Comparison of ENCODE assay signal across 16 cellular contexts in the genomic region with DNA sequence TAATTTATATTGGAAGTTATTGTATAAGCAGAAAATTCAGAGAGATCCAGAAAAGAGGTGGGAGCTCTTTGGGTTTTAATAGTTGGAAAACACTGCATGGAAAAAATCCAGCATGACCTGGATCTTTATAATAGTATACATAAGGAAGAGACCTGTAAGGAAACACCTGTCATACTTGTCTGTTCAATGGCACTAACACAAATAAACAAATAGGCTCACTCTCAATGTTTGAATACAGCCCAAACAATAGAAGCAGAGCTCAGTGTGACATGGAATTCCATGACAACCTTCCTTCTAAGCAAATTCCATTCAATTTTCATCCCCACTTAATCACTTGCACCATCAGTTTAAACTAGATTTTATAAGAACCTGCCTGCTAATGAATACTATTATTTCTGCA. TPM values are rescaled to one million over a fixed set of nuclear protein-coding genes. Genes with fewer than 3 reads are reported as not detected.
DNase-seq lines count a peak whose midpoint lies in the region; FAIRE-seq and TF ChIP-seq lines count a peak whose summit lies in the region.
"Had no signal": no experiment of that assay in that cellular context is flagged by ENCODE, and none has a peak within 500 bp of the region (broad histone marks: within the 10 kb centered on the region; RNA-seq: fewer than 3 reads in every experiment).

No MANE protein-coding gene starts in this region.

- H3K36me3 Mint-ChIP-seq in activated naive CD8-positive, alpha-beta T cell treated with anti-CD3 and anti-CD28 coated beads for 36 hours: no peaks in the 10 kb centered on the region

- no peak overlapping the region for H3K4me3 ChIP-seq in LNCaP clone FGC (ENCODE audit: low read depth, low read length)
- H3K4me3 ChIP-seq: A549, HAP-1, SJCRH30 had no signal

- TF ChIP-seq CTCF in D721Med (IDR thresholded peaks at IDR 0.05; ENCODE audit: insufficient read depth, missing control alignments): no peak
- no peak for TF ChIP-seq CTCF in LNCaP clone FGC (IDR thresholded peaks at IDR 0.05; ENCODE audit: control insufficient read depth, extremely low read depth, insufficient read depth)

- no peak overlapping the region for H3K4me3 Mint-ChIP-seq in activated naive CD8-positive, alpha-beta T cell treated with anti-CD3 and anti-CD28 coated beads for 36 hours

- peaks cover 3% of the 10 kb centered on the region for H3K4me1 Mint-ChIP-seq in activated naive CD8-positive, alpha-beta T cell treated with anti-CD3 and anti-CD28 coated beads for 36 hours

- H3K27me3 Mint-ChIP-seq in activated naive CD8-positive, alpha-beta T cell treated with anti-CD3 and anti-CD28 coated beads for 36 hours: peaks cover 10% of the 10 kb centered on the region

- no peak for DNase-seq in D721Med (ENCODE audit: insufficient read length, low spot score)
- peak; percentile 85 for DNase-seq in LNCaP clone FGC (ENCODE audit: low read depth)
- DNase-seq in NCI-H345 treated with DMSO at 0.1 percent for 48 hours (lab: John Stamatoyannopoulos, UW; ENCODE audit: unreplicated experiment): peak; percentile 25
- DNase-seq in dermis microvascular lymphatic vessel endothelial cell (ENCODE audit: low read depth in 2 of 2): peak; percentile 15 to 23
- no peak for DNase-seq in Kasumi-1 (lab: John Stamatoyannopoulos, UW)
- DNase-seq in activated naive CD8-positive, alpha-beta T cell treated with anti-CD3 and anti-CD28 coated beads for 36 hours: no peak
- DNase-seq in SIG-M5 (lab: John Stamatoyannopoulos, UW): no peak
- DNase-seq: C1 segment of cervical spinal cord; MV-4-11; NCI-H446; NK-92 treated with Interleukin-12 subunit alpha and Interleukin-12 subunit beta, amount 100 ng/mL, for 24 hours; RPMI8226; T-helper 2 cell had no signal

- H3K27ac Mint-ChIP-seq in activated naive CD8-positive, alpha-beta T cell treated with anti-CD3 and anti-CD28 coated beads for 36 hours: no peak overlapping the region

- H3K9me3 Mint-ChIP-seq in activated naive CD8-positive, alpha-beta T cell treated with anti-CD3 and anti-CD28 coated beads for 36 hours: no peaks in the 10 kb centered on the region

- peak; percentile 29 for FAIRE-seq in D721Med (lab: Jason Lieb, UNC)
- FAIRE-seq: A549 had no signal

RNA-seq across cellular contexts. Expression of gene CISD1, which starts 31.7 kb away (rescaled TPM):
- total RNA-seq in dermis microvascular lymphatic vessel endothelial cell: 20.3 and 26.0 TPM in 2 replicates
- total RNA-seq in activated naive CD8-positive, alpha-beta T cell treated with anti-CD3 and anti-CD28 coated beads for 36 hours: 10 to 100 TPM; 65.0 to 65.4 TPM

RNA-seq across cellular contexts. Expression of gene IPMK, which starts 33.0 kb away (rescaled TPM):
- total RNA-seq in dermis microvascular lymphatic vessel endothelial cell: 5.6 and 6.0 TPM in 2 replicates
- total RNA-seq in activated naive CD8-positive, alpha-beta T cell treated with anti-CD3 and anti-CD28 coated beads for 36 hours: 10 to 100 TPM; 10.1 to 10.3 TPM

RNA-seq across cellular contexts. Expression of gene UBE2D1, which starts 34.1 kb away (rescaled TPM):
- total RNA-seq in dermis microvascular lymphatic vessel endothelial cell: 5.9 and 7.8 TPM in 2 replicates
- 10 to 100 TPM; 14.7 to 14.8 TPM for total RNA-seq in activated naive CD8-positive, alpha-beta T cell treated with anti-CD3 and anti-CD28 coated beads for 36 hours

Comparison
In these comparisons a context has a peak if more than half of its experiments do, and no peak if none do; other contexts are left out.
1. DNase-seq: peak in LNCaP clone FGC (single experiment), NCI-H345 treated with DMSO at 0.1 percent for 48 hours (single experiment) and dermis microvascular lymphatic vessel endothelial cell (2 of 2); none in D721Med (single experiment), Kasumi-1 (0 of 2), activated naive CD8-positive, alpha-beta T cell treated with anti-CD3 and anti-CD28 coated beads for 36 hours (single experiment) and SIG-M5 (single experiment).